8 cellular contexts compared by ENCODE assay signal in genomic region chr1:69568435-69569280, GRCh38. TPM values are rescaled to one million over a fixed set of nuclear protein-coding genes. Genes with fewer than 3 reads are reported as not detected.
DNase-seq lines count a peak whose midpoint lies in the region; ATAC-seq and TF ChIP-seq lines count a peak whose summit lies in the region.

No MANE protein-coding gene starts in this region.

- no peak for TF ChIP-seq POLR2A in Peyer's patch (IDR thresholded peaks at IDR 0.05)

- no peak for TF ChIP-seq CTCF in Peyer's patch (IDR thresholded peaks at IDR 0.05)

- no peak for ATAC-seq in HG02588 (IDR thresholded peaks at IDR 0.05; ENCODE audit: unreplicated experiment)

- peak overlapping the region in 3 of 4 donors; percentile 9 to 52 (median 44) for H3K4me3 ChIP-seq in Peyer's patch

- H3K4me1 ChIP-seq in Peyer's patch, result peaks cover 0 to 15% (median 0%) of the 10 kb centered on the region in 4 donors

- no peaks in the 10 kb centered on the region for H3K9me3 ChIP-seq in Peyer's patch

- H3K36me3 ChIP-seq in Peyer's patch, result no peaks in the 10 kb centered on the region

- H3K27ac ChIP-seq in Peyer's patch, result peak overlapping the region in 1 of 4 donors; percentile 10

- DNase-seq in GM03348 (ENCODE audit: low spot score), result peak; percentile 7
- no peak for DNase-seq in Peyer's patch
- DNase-seq in globus pallidus (ENCODE audit: low spot score), result peak; percentile 28
- DNase-seq in putamen (ENCODE audit: low spot score), result peak; percentile 60
- DNase-seq in activated CD4-positive, CD25-positive, alpha-beta regulatory T cell treated with anti-CD3 and anti-CD28 coated beads, Interleukin-2, amount 50 U/mL, for 72 hours, result no peak
- no peak for DNase-seq in NCI-H446 (lab: John Stamatoyannopoulos, UW)
- DNase-seq in RPMI8226, result no peak

- peaks cover 0 to 12% of the 10 kb centered on the region in 2 donors for H3K27me3 ChIP-seq in Peyer's patch

RNA-seq across cellular contexts. Expression of gene LRRC7, which starts 0.9 kb away (rescaled TPM):
- 1 to 10 TPM in 1 of 4 donors, under 1 TPM in 3; 0.40 to 1.7 (median 0.63) TPM for total RNA-seq in Peyer's patch

Comparison
In these comparisons a context has a peak if more than half of its experiments do, and no peak if none do; other contexts are left out.
1. DNase-seq: peak in GM03348 (single experiment), globus pallidus (single experiment) and putamen (single experiment); none in Peyer's patch (0 of 3), activated CD4-positive, CD25-positive, alpha-beta regulatory T cell treated with anti-CD3 and anti-CD28 coated beads, Interleukin-2, amount 50 U/mL, for 72 hours (single experiment), NCI-H446 (0 of 2) and RPMI8226 (single experiment).